1 cellular context compared by ENCODE assay signal in the genomic region with DNA sequence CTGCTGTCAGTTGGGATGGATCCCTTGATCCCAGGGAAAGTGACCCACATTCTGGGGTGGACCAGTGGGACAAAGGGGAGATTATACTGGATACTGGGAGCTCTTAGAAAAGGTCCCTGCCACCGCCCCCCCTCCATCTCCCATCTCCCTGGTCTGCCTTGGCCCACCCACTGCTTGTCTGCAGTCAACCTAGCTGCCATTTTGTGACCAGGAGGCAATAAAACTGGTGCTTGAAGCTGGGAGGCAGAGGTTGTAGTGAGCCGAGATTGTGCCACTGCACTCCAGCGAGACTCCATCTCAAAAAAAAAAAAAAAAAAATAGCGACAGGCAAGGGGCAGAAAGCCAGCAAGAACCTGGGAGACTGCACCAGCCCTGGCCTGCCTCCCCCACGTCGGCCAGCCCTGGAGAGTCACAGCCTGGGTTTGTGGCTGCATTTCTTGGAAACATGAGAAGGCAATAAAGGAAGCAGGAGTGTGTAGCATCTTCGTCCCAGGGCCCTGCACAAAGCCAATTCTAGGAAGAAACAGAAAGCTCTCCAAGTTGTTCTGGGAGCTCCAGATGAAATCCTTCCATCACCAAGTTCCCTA.
TF ChIP-seq lines count a peak whose summit lies in the region.

No MANE protein-coding gene starts in this region.

TF ChIP-seq in K562, 482 proteins besides CTCF, POLR2A, EP300 and RAD21 (continued from another document and continues in another):
- peak; percentile 39; the same call in 1 of the 2 replicates for TF ChIP-seq MYC (IDR thresholded peaks at IDR 0.05; ENCODE audit: low read depth, low read length)
- TF ChIP-seq MYC (CRISPR knock-in tag; IDR thresholded peaks at IDR 0.05; ENCODE audit: borderline replicate concordance, low read depth), result no peak
- peak; percentile 42; the same call in 1 of the 2 replicates for TF ChIP-seq NFIC (IDR thresholded peaks at IDR 0.05)
- TF ChIP-seq ZNF282 (CRISPR knock-in tag; IDR thresholded peaks at IDR 0.05), result no peak
- TF ChIP-seq NCOA6 (IDR thresholded peaks at IDR 0.05), result no peak
- TF ChIP-seq TCF7 (IDR thresholded peaks at IDR 0.05; ENCODE audit: borderline replicate concordance), result no peak
- no peak for TF ChIP-seq GATA2 (CRISPR knock-in tag; IDR thresholded peaks at IDR 0.05)
- no peak for TF ChIP-seq BDP1 (IDR thresholded peaks at IDR 0.05; ENCODE audit: insufficient read depth, insufficient read length)
- TF ChIP-seq, protein P1, sequence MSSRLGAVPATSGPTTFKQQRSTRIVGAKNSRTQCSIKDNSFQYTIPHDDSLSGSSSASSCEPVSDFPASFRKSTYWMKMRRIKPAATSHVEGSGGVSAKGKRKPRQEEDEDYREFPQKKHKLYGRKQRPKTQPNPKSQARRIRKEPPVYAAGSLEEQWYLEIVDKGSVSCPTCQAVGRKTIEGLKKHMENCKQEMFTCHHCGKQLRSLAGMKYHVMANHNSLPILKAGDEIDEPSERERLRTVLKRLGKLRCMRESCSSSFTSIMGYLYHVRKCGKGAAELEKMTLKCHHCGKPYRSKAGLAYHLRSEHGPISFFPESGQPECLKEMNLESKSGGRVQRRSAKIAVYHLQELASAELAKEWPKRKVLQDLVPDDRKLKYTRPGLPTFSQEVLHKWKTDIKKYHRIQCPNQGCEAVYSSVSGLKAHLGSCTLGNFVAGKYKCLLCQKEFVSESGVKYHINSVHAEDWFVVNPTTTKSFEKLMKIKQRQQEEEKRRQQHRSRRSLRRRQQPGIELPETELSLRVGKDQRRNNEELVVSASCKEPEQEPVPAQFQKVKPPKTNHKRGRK (tag; IDR thresholded peaks at IDR 0.05), result no peak
- TF ChIP-seq, protein P2, sequence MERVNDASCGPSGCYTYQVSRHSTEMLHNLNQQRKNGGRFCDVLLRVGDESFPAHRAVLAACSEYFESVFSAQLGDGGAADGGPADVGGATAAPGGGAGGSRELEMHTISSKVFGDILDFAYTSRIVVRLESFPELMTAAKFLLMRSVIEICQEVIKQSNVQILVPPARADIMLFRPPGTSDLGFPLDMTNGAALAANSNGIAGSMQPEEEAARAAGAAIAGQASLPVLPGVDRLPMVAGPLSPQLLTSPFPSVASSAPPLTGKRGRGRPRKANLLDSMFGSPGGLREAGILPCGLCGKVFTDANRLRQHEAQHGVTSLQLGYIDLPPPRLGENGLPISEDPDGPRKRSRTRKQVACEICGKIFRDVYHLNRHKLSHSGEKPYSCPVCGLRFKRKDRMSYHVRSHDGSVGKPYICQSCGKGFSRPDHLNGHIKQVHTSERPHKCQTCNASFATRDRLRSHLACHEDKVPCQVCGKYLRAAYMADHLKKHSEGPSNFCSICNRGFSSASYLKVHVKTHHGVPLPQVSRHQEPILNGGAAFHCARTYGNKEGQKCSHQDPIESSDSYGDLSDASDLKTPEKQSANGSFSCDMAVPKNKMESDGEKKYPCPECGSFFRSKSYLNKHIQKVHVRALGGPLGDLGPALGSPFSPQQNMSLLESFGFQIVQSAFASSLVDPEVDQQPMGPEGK (CRISPR knock-in tag; IDR thresholded peaks at IDR 0.05; ENCODE audit: borderline replicate concordance), result no peak
- TF ChIP-seq ZNF274 (IDR thresholded peaks at IDR 0.05; ENCODE audit: borderline replicate concordance, low read depth, low read length), result no peak
- no peak for TF ChIP-seq ZNF57 (CRISPR knock-in tag; IDR thresholded peaks at IDR 0.05)
- TF ChIP-seq RBM14 (IDR thresholded peaks at IDR 0.05; ENCODE audit: borderline replicate concordance, insufficient read depth, low read depth, low read length), result no peak
- TF ChIP-seq EGR1 (conservative IDR thresholded peaks at IDR 0.05), result 0 out of 2 replicates have a peak, but pooled peaks have one; percentile 22
- TF ChIP-seq BRF1 (IDR thresholded peaks at IDR 0.05; ENCODE audit: borderline replicate concordance, extremely low read depth, insufficient read length), result no peak
- TF ChIP-seq RBM17 (IDR thresholded peaks at IDR 0.05; ENCODE audit: borderline replicate concordance, low read depth, low read length), result no peak
- TF ChIP-seq, protein P3, sequence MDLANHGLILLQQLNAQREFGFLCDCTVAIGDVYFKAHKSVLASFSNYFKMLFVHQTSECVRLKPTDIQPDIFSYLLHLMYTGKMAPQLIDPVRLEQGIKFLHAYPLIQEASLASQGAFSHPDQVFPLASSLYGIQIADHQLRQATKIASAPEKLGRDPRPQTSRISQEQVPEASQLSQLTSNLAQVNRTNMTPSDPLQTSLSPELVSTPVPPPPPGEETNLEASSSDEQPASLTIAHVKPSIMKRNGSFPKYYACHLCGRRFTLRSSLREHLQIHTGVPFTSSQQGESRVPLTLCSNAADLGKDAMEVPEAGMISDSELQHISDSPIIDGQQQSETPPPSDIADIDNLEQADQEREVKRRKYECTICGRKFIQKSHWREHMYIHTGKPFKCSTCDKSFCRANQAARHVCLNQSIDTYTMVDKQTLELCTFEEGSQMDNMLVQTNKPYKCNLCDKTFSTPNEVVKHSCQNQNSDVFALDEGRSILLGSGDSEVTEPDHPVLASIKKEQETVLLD (IDR thresholded peaks at IDR 0.05), result no peak
- TF ChIP-seq MBD2 (IDR thresholded peaks at IDR 0.05; ENCODE audit: borderline replicate concordance, low read depth), result no peak
- TF ChIP-seq, protein P4, sequence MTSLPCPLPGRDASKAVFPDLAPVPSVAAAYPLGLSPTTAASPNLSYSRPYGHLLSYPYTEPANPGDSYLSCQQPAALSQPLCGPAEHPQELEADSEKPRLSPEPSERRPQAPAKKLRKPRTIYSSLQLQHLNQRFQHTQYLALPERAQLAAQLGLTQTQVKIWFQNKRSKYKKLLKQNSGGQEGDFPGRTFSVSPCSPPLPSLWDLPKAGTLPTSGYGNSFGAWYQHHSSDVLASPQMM (CRISPR knock-in tag; IDR thresholded peaks at IDR 0.05), result no peak
- TF ChIP-seq TCF3 (CRISPR knock-in tag; IDR thresholded peaks at IDR 0.05), result peak; percentile 58
- TF ChIP-seq RBFOX2 (IDR thresholded peaks at IDR 0.05; ENCODE audit: low read depth, low read length), result no peak
- TF ChIP-seq, protein P5, sequence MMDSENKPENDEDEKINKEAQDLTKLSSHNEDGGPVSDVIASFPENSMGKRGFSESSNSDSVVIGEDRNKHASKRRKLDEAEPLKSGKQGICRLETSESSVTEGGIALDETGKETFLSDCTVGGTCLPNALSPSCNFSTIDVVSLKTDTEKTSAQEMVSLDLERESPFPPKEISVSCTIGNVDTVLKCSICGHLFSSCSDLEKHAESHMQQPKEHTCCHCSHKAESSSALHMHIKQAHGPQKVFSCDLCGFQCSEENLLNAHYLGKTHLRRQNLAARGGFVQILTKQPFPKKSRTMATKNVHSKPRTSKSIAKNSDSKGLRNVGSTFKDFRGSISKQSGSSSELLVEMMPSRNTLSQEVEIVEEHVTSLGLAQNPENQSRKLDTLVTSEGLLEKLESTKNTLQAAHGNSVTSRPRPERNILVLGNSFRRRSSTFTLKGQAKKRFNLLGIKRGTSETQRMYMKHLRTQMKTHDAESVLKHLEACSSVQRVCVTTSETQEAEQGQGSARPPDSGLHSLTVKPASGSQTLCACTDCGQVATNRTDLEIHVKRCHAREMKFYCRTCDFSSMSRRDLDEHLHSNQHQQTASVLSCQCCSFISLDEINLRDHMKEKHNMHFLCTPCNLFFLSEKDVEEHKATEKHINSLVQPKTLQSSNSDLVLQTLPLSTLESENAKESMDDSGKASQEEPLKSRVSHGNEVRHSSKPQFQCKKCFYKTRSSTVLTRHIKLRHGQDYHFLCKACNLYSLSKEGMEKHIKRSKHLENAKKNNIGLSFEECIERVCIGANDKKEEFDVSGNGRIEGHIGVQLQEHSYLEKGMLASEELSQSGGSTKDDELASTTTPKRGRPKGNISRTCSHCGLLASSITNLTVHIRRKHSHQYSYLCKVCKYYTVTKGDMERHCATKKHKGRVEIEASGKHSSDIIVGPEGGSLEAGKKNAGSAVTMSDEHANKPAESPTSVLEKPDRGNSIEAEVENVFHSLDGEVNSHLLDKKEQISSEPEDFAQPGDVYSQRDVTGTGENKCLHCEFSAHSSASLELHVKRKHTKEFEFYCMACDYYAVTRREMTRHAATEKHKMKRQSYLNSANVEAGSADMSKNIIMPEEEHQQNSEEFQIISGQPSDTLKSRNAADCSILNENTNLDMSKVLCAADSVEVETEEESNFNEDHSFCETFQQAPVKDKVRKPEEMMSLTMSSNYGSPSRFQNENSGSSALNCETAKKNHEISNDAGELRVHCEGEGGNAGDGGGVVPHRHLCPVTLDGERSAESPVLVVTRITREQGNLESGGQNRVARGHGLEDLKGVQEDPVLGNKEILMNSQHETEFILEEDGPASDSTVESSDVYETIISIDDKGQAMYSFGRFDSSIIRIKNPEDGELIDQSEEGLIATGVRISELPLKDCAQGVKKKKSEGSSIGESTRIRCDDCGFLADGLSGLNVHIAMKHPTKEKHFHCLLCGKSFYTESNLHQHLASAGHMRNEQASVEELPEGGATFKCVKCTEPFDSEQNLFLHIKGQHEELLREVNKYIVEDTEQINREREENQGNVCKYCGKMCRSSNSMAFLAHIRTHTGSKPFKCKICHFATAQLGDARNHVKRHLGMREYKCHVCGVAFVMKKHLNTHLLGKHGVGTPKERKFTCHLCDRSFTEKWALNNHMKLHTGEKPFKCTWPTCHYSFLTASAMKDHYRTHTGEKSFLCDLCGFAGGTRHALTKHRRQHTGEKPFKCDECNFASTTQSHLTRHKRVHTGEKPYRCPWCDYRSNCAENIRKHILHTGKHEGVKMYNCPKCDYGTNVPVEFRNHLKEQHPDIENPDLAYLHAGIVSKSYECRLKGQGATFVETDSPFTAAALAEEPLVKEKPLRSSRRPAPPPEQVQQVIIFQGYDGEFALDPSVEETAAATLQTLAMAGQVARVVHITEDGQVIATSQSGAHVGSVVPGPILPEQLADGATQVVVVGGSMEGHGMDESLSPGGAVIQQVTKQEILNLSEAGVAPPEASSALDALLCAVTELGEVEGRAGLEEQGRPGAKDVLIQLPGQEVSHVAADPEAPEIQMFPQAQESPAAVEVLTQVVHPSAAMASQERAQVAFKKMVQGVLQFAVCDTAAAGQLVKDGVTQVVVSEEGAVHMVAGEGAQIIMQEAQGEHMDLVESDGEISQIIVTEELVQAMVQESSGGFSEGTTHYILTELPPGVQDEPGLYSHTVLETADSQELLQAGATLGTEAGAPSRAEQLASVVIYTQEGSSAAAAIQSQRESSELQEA (IDR thresholded peaks at IDR 0.05; ENCODE audit: low read depth), result no peak
- no peak for TF ChIP-seq FOXA3 (CRISPR knock-in tag; conservative IDR thresholded peaks at IDR 0.05 in 1 of 2, IDR thresholded peaks at IDR 0.05 in 1 of 2)
- TF ChIP-seq SP1 (CRISPR knock-in tag; IDR thresholded peaks at IDR 0.05), result no peak
- TF ChIP-seq, protein P6, sequence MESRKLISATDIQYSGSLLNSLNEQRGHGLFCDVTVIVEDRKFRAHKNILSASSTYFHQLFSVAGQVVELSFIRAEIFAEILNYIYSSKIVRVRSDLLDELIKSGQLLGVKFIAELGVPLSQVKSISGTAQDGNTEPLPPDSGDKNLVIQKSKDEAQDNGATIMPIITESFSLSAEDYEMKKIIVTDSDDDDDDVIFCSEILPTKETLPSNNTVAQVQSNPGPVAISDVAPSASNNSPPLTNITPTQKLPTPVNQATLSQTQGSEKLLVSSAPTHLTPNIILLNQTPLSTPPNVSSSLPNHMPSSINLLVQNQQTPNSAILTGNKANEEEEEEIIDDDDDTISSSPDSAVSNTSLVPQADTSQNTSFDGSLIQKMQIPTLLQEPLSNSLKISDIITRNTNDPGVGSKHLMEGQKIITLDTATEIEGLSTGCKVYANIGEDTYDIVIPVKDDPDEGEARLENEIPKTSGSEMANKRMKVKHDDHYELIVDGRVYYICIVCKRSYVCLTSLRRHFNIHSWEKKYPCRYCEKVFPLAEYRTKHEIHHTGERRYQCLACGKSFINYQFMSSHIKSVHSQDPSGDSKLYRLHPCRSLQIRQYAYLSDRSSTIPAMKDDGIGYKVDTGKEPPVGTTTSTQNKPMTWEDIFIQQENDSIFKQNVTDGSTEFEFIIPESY (CRISPR knock-in tag; IDR thresholded peaks at IDR 0.05), result no peak
- TF ChIP-seq ZNF507 (tag; conservative IDR thresholded peaks at IDR 0.05), result no peak
- TF ChIP-seq, protein P7, sequence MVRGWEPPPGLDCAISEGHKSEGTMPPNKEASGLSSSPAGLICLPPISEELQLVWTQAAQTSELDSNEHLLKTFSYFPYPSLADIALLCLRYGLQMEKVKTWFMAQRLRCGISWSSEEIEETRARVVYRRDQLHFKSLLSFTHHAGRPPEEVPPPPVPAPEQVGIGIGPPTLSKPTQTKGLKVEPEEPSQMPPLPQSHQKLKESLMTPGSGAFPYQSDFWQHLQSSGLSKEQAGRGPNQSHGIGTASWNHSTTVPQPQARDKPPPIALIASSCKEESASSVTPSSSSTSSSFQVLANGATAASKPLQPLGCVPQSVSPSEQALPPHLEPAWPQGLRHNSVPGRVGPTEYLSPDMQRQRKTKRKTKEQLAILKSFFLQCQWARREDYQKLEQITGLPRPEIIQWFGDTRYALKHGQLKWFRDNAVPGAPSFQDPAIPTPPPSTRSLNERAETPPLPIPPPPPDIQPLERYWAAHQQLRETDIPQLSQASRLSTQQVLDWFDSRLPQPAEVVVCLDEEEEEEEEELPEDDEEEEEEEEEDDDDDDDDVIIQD (CRISPR knock-in tag; IDR thresholded peaks at IDR 0.05), result no peak
- no peak for TF ChIP-seq TAF9B (IDR thresholded peaks at IDR 0.05; ENCODE audit: partially characterized antibody)
- TF ChIP-seq, protein P8, sequence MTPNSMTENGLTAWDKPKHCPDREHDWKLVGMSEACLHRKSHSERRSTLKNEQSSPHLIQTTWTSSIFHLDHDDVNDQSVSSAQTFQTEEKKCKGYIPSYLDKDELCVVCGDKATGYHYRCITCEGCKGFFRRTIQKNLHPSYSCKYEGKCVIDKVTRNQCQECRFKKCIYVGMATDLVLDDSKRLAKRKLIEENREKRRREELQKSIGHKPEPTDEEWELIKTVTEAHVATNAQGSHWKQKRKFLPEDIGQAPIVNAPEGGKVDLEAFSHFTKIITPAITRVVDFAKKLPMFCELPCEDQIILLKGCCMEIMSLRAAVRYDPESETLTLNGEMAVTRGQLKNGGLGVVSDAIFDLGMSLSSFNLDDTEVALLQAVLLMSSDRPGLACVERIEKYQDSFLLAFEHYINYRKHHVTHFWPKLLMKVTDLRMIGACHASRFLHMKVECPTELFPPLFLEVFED (CRISPR knock-in tag; conservative IDR thresholded peaks at IDR 0.05), result no peak
- TF ChIP-seq ZNF311 (CRISPR knock-in tag; IDR thresholded peaks at IDR 0.05), result no peak
- peak; percentile 86 for TF ChIP-seq NFE2 (IDR thresholded peaks at IDR 0.05; ENCODE audit: low read depth)
- no peak; the same call in 1 of the 2 replicates for TF ChIP-seq CXXC5 (CRISPR knock-in tag; IDR thresholded peaks at IDR 0.05)
- TF ChIP-seq, protein P9, sequence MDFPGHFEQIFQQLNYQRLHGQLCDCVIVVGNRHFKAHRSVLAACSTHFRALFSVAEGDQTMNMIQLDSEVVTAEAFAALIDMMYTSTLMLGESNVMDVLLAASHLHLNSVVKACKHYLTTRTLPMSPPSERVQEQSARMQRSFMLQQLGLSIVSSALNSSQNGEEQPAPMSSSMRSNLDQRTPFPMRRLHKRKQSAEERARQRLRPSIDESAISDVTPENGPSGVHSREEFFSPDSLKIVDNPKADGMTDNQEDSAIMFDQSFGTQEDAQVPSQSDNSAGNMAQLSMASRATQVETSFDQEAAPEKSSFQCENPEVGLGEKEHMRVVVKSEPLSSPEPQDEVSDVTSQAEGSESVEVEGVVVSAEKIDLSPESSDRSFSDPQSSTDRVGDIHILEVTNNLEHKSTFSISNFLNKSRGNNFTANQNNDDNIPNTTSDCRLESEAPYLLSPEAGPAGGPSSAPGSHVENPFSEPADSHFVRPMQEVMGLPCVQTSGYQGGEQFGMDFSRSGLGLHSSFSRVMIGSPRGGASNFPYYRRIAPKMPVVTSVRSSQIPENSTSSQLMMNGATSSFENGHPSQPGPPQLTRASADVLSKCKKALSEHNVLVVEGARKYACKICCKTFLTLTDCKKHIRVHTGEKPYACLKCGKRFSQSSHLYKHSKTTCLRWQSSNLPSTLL (IDR thresholded peaks at IDR 0.05), result 0 out of 2 replicates have a peak, but pooled peaks have one; percentile 59
